22 cellular contexts compared by ENCODE assay signal in genomic region chr2:11762799-11763461, GRCh38. TPM values are rescaled to one million over a fixed set of nuclear protein-coding genes. Genes with fewer than 3 reads are reported as not detected.
A peak's percentile ranks its signal among the peaks of the same experiment; 100 is the strongest.
DNase-seq lines count a peak whose midpoint lies in the region; ATAC-seq lines count a peak whose summit lies in the region.
"Had no signal": no experiment of that assay in that cellular context is flagged by ENCODE, and none has a peak within 500 bp of the region (broad histone marks: within the 10 kb centered on the region; RNA-seq: fewer than 3 reads in every experiment).

No MANE protein-coding gene starts in this region.

- peaks cover 21% of the 10 kb centered on the region for H3K4me1 ChIP-seq in CD4-positive, CD25-positive, alpha-beta regulatory T cell (ENCODE audit: control insufficient read depth, insufficient read depth, low read length, poor library complexity, severe bottlenecking)
- H3K4me1 ChIP-seq: parathyroid adenoma, SJSA1, suprapubic skin had no signal

- intact Hi-C loops in posterior vena cava (cut with DNase I): loop anchor here in 1 of 2 donors (1.0 kb wide), 1 partner anchor 11 kb away; no protein-coding TSS in a partner anchor

- no peaks in the 10 kb centered on the region for H3K27me3 Mint-ChIP-seq in CD4-positive, CD25-positive, alpha-beta regulatory T cell
- H3K27me3 Mint-ChIP-seq in effector memory CD8-positive, alpha-beta T cell: no peaks in the 10 kb centered on the region
- H3K27me3 Mint-ChIP-seq: activated naive CD8-positive, alpha-beta T cell treated with anti-CD3 and anti-CD28 coated beads, Interleukin-2, amount 10 ng/mL, durations not matched to agents 7 days and 5 days; T-cell had no signal

- no peaks in the 10 kb centered on the region for H3K9me3 ChIP-seq in CD4-positive, CD25-positive, alpha-beta regulatory T cell (ENCODE audit: control insufficient read depth in 2 of 2, low read length in 2 of 2)
- H3K9me3 ChIP-seq: mucosa of descending colon, SJSA1, suprapubic skin, upper lobe of right lung had no signal

- no peak overlapping the region for H3K27ac ChIP-seq in CD4-positive, CD25-positive, alpha-beta regulatory T cell (ENCODE audit: insufficient read depth, low read length, poor library complexity, severe bottlenecking)
- H3K27ac ChIP-seq: parathyroid adenoma, SJSA1, suprapubic skin, upper lobe of right lung had no signal

- no peak overlapping the region for H3K4me3 Mint-ChIP-seq in CD4-positive, CD25-positive, alpha-beta regulatory T cell
- no peak overlapping the region for H3K4me3 Mint-ChIP-seq in effector memory CD8-positive, alpha-beta T cell
- H3K4me3 Mint-ChIP-seq: activated naive CD8-positive, alpha-beta T cell treated with anti-CD3 and anti-CD28 coated beads, Interleukin-2, amount 10 ng/mL, durations not matched to agents 7 days and 5 days; activated T-cell treated with anti-CD3 and anti-CD28 coated beads, Interleukin-2, amount 50 U/mL, for 72 hours; T-cell had no signal

- peaks cover 47% of the 10 kb centered on the region for H3K36me3 ChIP-seq in CD4-positive, CD25-positive, alpha-beta regulatory T cell (ENCODE audit: control insufficient read depth, insufficient read depth, low read length)

- H3K4me3 ChIP-seq in CD4-positive, CD25-positive, alpha-beta regulatory T cell (ENCODE audit: low read depth, low read length): no peak overlapping the region
- H3K4me3 ChIP-seq: mucosa of descending colon, SJSA1, suprapubic skin, upper lobe of right lung had no signal

- no peak for DNase-seq in CD4-positive, CD25-positive, alpha-beta regulatory T cell
- peak; percentile 33 for DNase-seq in GF-D8 (lab: John Stamatoyannopoulos, UW)
- no peak for DNase-seq in effector memory CD8-positive, alpha-beta T cell
- DNase-seq in posterior vena cava (ENCODE audit: low spot score): peak; percentile 78
- DNase-seq in germinal center (ENCODE audit: low spot score): no peak
- DNase-seq: activated CD4-positive, alpha-beta T cell treated with anti-CD3 and anti-CD28 coated beads for 1 hour; activated naive CD8-positive, alpha-beta T cell treated with anti-CD3 and anti-CD28 coated beads, Interleukin-2, amount 10 ng/mL, durations not matched to agents 7 days and 5 days; activated T-cell treated with anti-CD3 and anti-CD28 coated beads, Interleukin-2, amount 50 U/mL, for 72 hours; H7; mucosa of descending colon; NCI-H1105 treated with DMSO at 0.1 percent for 48 hours; NCI-H2081; NCI-H226; stimulated activated naive CD4-positive, alpha-beta T cell; T-cell; upper lobe of right lung had no signal

- H3K36me3 Mint-ChIP-seq in CD4-positive, CD25-positive, alpha-beta regulatory T cell: peaks cover 53% of the 10 kb centered on the region
- peaks cover 40% of the 10 kb centered on the region for H3K36me3 Mint-ChIP-seq in effector memory CD8-positive, alpha-beta T cell (ENCODE audit: insufficient read depth)

- H3K27me3 ChIP-seq in CD4-positive, CD25-positive, alpha-beta regulatory T cell (ENCODE audit: control insufficient read depth, insufficient read depth, low read length): no peaks in the 10 kb centered on the region
- H3K27me3 ChIP-seq: SJSA1, suprapubic skin, upper lobe of right lung had no signal

- no peaks in the 10 kb centered on the region for H3K9me3 Mint-ChIP-seq in CD4-positive, CD25-positive, alpha-beta regulatory T cell
- H3K9me3 Mint-ChIP-seq in effector memory CD8-positive, alpha-beta T cell: no peaks in the 10 kb centered on the region
- H3K9me3 Mint-ChIP-seq: activated naive CD8-positive, alpha-beta T cell treated with anti-CD3 and anti-CD28 coated beads, Interleukin-2, amount 10 ng/mL, durations not matched to agents 7 days and 5 days; activated T-cell treated with anti-CD3 and anti-CD28 coated beads, Interleukin-2, amount 50 U/mL, for 72 hours; T-cell had no signal

- H3K27ac Mint-ChIP-seq in CD4-positive, CD25-positive, alpha-beta regulatory T cell: peak overlapping the region in 2 of 3 donors; percentile 74 to 80
- H3K27ac Mint-ChIP-seq in effector memory CD8-positive, alpha-beta T cell: peak overlapping the region; percentile 52 to 59
- H3K27ac Mint-ChIP-seq: activated naive CD8-positive, alpha-beta T cell treated with anti-CD3 and anti-CD28 coated beads, Interleukin-2, amount 10 ng/mL, durations not matched to agents 7 days and 5 days; activated T-cell treated with anti-CD3 and anti-CD28 coated beads, Interleukin-2, amount 50 U/mL, for 72 hours had no signal

- no peak for ATAC-seq in CD4-positive, CD25-positive, alpha-beta regulatory T cell (ENCODE audit: low read depth in 2 of 2)
- ATAC-seq in effector memory CD8-positive, alpha-beta T cell (replicated peaks): no peak
- ATAC-seq in HG03469 (IDR thresholded peaks at IDR 0.05; ENCODE audit: unreplicated experiment) (no peak), HG03108 (IDR thresholded peaks at IDR 0.05; ENCODE audit: unreplicated experiment) (no peak)
- ATAC-seq: activated T-cell treated with anti-CD3 and anti-CD28 coated beads, Interleukin-2, amount 50 U/mL, for 72 hours; mucosa of descending colon; sciatic nerve; T-cell; upper lobe of right lung had no signal

- peaks cover 21 to 47% (median 35%) of the 10 kb centered on the region in 4 donors for H3K4me1 Mint-ChIP-seq in CD4-positive, CD25-positive, alpha-beta regulatory T cell
- H3K4me1 Mint-ChIP-seq in effector memory CD8-positive, alpha-beta T cell (ENCODE audit: low read depth in 2 of 2): peaks cover 36 to 52% of the 10 kb centered on the region in 2 donors

RNA-seq across cellular contexts. Expression of gene LPIN1, which starts 16.5 kb away (rescaled TPM):
- total RNA-seq in CD4-positive, CD25-positive, alpha-beta regulatory T cell: 94.9 TPM
- 10 to 100 TPM; 20.3 to 27.0 (median 24.4) TPM for polyA plus RNA-seq in CD4-positive, CD25-positive, alpha-beta regulatory T cell
- total RNA-seq in posterior vena cava: 10 to 100 TPM; 24.2 to 26.8 TPM

Comparison
In these comparisons a context has a peak if more than half of its experiments do, and no peak if none do; other contexts are left out.
1. DNase-seq: peak in GF-D8 (single experiment) and posterior vena cava (single experiment); none in CD4-positive, CD25-positive, alpha-beta regulatory T cell (0 of 3), effector memory CD8-positive, alpha-beta T cell (0 of 3) and germinal center (single experiment).